28 cellular contexts compared by ENCODE assay signal in genomic region chr20:54111460-54111859, GRCh38. TPM values are rescaled to one million over a fixed set of nuclear protein-coding genes. Genes with fewer than 3 reads are reported as not detected.
"Had no signal": no experiment of that assay in that cellular context is flagged by ENCODE, and none has a peak within 500 bp of the region (broad histone marks: within the 10 kb centered on the region; RNA-seq: fewer than 3 reads in every experiment).

No MANE protein-coding gene starts in this region.

- H3K4me2 ChIP-seq: hepatocyte, neural progenitor cell had no signal

- H2AFZ ChIP-seq: hepatocyte, neural progenitor cell had no signal

- H3K36me3 ChIP-seq: lower lobe of right lung, neural progenitor cell, neutrophil, ovary, right atrium auricular region, stomach, thyroid gland, transverse colon, upper lobe of left lung, vagina had no signal

- H3K9me3 ChIP-seq: lower lobe of right lung, neutrophil, right atrium auricular region, stomach, testis, thyroid gland, transverse colon, upper lobe of left lung, vagina had no signal

- ATAC-seq: left ventricle myocardium superior; naive thymus-derived CD8-positive, alpha-beta T cell; sciatic nerve; stimulated activated naive B cell treated with anti-CD40 and anti-IgM and Interleukin-4, amounts not matched to agents 10 μg/mL and 1 μg/mL and 100 μg/mL, for 72 hours; stimulated activated naive CD8-positive, alpha-beta T cell treated with anti-CD3 and anti-CD28 coated beads, Interleukin-15, Interleukin-2, amounts not matched to agents 100 U/mL and 50 U/mL, for 24 hours had no signal

- H3K4me3 ChIP-seq: hepatocyte, lower lobe of right lung, neural progenitor cell, ovary, right atrium auricular region, skin epidermis, stomach, testis, thyroid gland, transverse colon, upper lobe of left lung, vagina had no signal

- H3K27ac ChIP-seq: hepatocyte, lower lobe of right lung, neural progenitor cell, neutrophil, ovary, right atrium auricular region, stomach, testis, thyroid gland, vagina had no signal

- H3K27me3 ChIP-seq: hepatocyte, neural progenitor cell, neutrophil, ovary, right atrium auricular region, stomach, testis, thyroid gland, transverse colon, upper lobe of left lung, vagina had no signal

- H3K79me2 ChIP-seq: hepatocyte had no signal

- H3K4me1 ChIP-seq: neural progenitor cell, right atrium auricular region, testis, thyroid gland had no signal

- DNase-seq: kidney glomerular epithelial cell; left cardiac atrium; left ventricle myocardium superior; lower lobe of right lung; mammary epithelial cell; mesenchymal stem cell; naive thymus-derived CD8-positive, alpha-beta T cell; ovary; stimulated activated CD4-positive, alpha-beta T cell treated with anti-CD3 and anti-CD28 coated beads, Interleukin-12 subunit alpha, Interleukin-12 subunit beta, amount 100 ng/mL, for 4 hours; stimulated activated CD4-positive, alpha-beta T cell treated with anti-CD3 and anti-CD28 coated beads, Interleukin-15, amount 100 ng/mL, for 24 hours; stimulated activated CD4-positive, alpha-beta T cell treated with anti-CD3 and anti-CD28 coated beads, Interleukin-2, amount 100 ng/mL, for 24 hours; stimulated activated CD4-positive, alpha-beta T cell treated with anti-CD3 and anti-CD28 coated beads, Interleukin-4, amount 100 ng/mL, for 1 hour; stimulated activated naive B cell treated with anti-CD40 and anti-IgM and Interleukin-4, amounts not matched to agents 10 μg/mL and 1 μg/mL and 100 μg/mL, for 72 hours; stimulated activated naive CD8-positive, alpha-beta T cell treated with anti-CD3 and anti-CD28 coated beads, Interleukin-15, Interleukin-2, amounts not matched to agents 100 U/mL and 50 U/mL, for 24 hours; stomach; testis; thyroid gland; transverse colon; upper lobe of left lung had no signal

- H3K9ac ChIP-seq: neural progenitor cell had no signal

- FAIRE-seq: keratinocyte had no signal

RNA-seq across cellular contexts. Expression of gene BCAS1, which starts 41.1 kb away (rescaled TPM):
- total RNA-seq: left cardiac atrium; left ventricle myocardium superior; mammary epithelial cell; naive thymus-derived CD8-positive, alpha-beta T cell; pulmonary artery endothelial cell; right atrium auricular region had no signal
- polyA plus RNA-seq: keratinocyte; mammary epithelial cell; naive thymus-derived CD8-positive, alpha-beta T cell had no signal
